8 cellular contexts compared by ENCODE assay signal in genomic region chr6:18155864-18156396, GRCh38. TPM values are rescaled to one million over a fixed set of nuclear protein-coding genes. Genes with fewer than 3 reads are reported as not detected.
DNase-seq lines count a peak whose midpoint lies in the region; ATAC-seq and TF ChIP-seq lines count a peak whose summit lies in the region.

No MANE protein-coding gene starts in this region.

- no TSS peak for BruUV-seq in OCI-LY7 (replicated peaks; lab: Mats Ljungman, UMichigan)

- peaks cover 10% of the 10 kb centered on the region for H3K36me3 Mint-ChIP-seq in IgD-negative memory B cell

- H3K4me2 ChIP-seq in DOHH2 (ENCODE audit: low read length) (peak overlapping the region; percentile 89), OCI-LY7 (ENCODE audit: low read length) (peak overlapping the region; percentile 97)

- peaks cover 18 to 35% (median 19%) of the 10 kb centered on the region in 3 donors for H3K4me1 Mint-ChIP-seq in IgD-negative memory B cell

- WGBS in transverse colon (ENCODE audit: low coverage in 1 of 2), 2 donors = 3% methylated on average over 14 of the region's 26 CpGs; no CpG with 5 or more reads in 1 of the 2 donors

- H3K9me2 ChIP-seq in DOHH2 (replicated peaks; ENCODE audit: control insufficient read depth, low read length) (no peaks in the 10 kb centered on the region), OCI-LY7 (ENCODE audit: insufficient read depth, low read length) (no peaks in the 10 kb centered on the region)

- peak overlapping the region; percentile 79 for H2AFZ ChIP-seq in OCI-LY7 (ENCODE audit: low read length)

- no peak for TF ChIP-seq POLR2A in transverse colon (IDR thresholded peaks at IDR 0.05)

- H3K27ac ChIP-seq in DOHH2 (ENCODE audit: low read depth, low read length) = peak overlapping the region; percentile 47
- H3K27ac ChIP-seq in OCI-LY7 (ENCODE audit: low read depth, low read length, poor library complexity, severe bottlenecking) = peak overlapping the region; percentile 82
- H3K27ac ChIP-seq in transverse colon = peak overlapping the region; percentile 94 to 98 (median 95)

- peak overlapping the region; percentile 98 to 99 (median 98) for H3K4me3 Mint-ChIP-seq in IgD-negative memory B cell

- peak; percentile 42 for ATAC-seq in GM21717 (IDR thresholded peaks at IDR 0.05; ENCODE audit: unreplicated experiment)

- peak; percentile 91 for DNase-seq in OCI-LY7 (ENCODE audit: low spot score)
- peak; percentile 84 for DNase-seq in activated effector memory CD4-positive, alpha-beta T cell treated with anti-CD3 and anti-CD28 coated beads, Interleukin-2, amount 50 U/mL, for 16 hours
- peak; percentile 74 for DNase-seq in glomerular visceral epithelial cell (ENCODE audit: extremely low spot score)
- peak; percentile 51 for DNase-seq in occipital lobe (lab: John Stamatoyannopoulos, UW)
- DNase-seq in transverse colon = peak; percentile 82

- CTCF ChIA-PET in OCI-LY7 (lab: Charles Lee; ENCODE audit: unreplicated experiment) = no interaction called here

- TF ChIP-seq CTCF in DOHH2 (IDR thresholded peaks at IDR 0.05; ENCODE audit: low read depth, low read length, poor library complexity, severe bottlenecking) (peak; percentile 48), OCI-LY7 (conservative IDR thresholded peaks at IDR 0.05; ENCODE audit: low read length) (peak; percentile 62), transverse colon (IDR thresholded peaks at IDR 0.05) (peak; percentile 23 to 46 (median 38))

- H3K4me3 ChIP-seq in DOHH2 (ENCODE audit: low read length) (peak overlapping the region; percentile 95), OCI-LY7 (ENCODE audit: low read depth, low read length, poor library complexity, severe bottlenecking) (peak overlapping the region; percentile 98), transverse colon (peak overlapping the region; percentile 68 to 96 (median 89))

- H3K27me3 Mint-ChIP-seq in IgD-negative memory B cell = no peaks in the 10 kb centered on the region

- intact Hi-C loops in OCI-LY7 (cut with micrococcal nuclease; ENCODE audit: unreplicated experiment) (loop anchor here (1.0 to 10.0 kb wide), 7 partner anchors 107 to 1641 kb away; partner anchors contain the start of genes FAM8A1 and NUP153), transverse colon (cut with DNase I; ENCODE audit: low total_unique reads) (loop anchor here (10.0 kb wide), 1 partner anchor 109 kb away; the partner anchor contains the start of gene DEK)

- POLR2A ChIA-PET in OCI-LY7 (lab: Charles Lee) = interaction anchor here (0.5 to 0.7 kb wide), 3 partner anchors 27 to 444 kb away, joined by 3 read pairs; no protein-coding TSS in a partner anchor

- no peaks in the 10 kb centered on the region for H3K9me3 Mint-ChIP-seq in IgD-negative memory B cell

- H3K36me3 ChIP-seq in DOHH2 (ENCODE audit: control insufficient read depth, low read length) = peaks cover 7% of the 10 kb centered on the region
- H3K36me3 ChIP-seq in OCI-LY7 (ENCODE audit: insufficient read depth, low read length) = peaks cover 32% of the 10 kb centered on the region
- peaks cover 0 to 5% (median 0%) of the 10 kb centered on the region in 4 donors for H3K36me3 ChIP-seq in transverse colon

- H3K79me2 ChIP-seq in DOHH2 (ENCODE audit: control insufficient read depth, low read length) (no peaks in the 10 kb centered on the region), OCI-LY7 (ENCODE audit: insufficient read depth, low read depth, low read length) (peaks cover 22% of the 10 kb centered on the region; the same call in 1 of the 2 replicates)

- H4K20me1 ChIP-seq in DOHH2 (ENCODE audit: control insufficient read depth, insufficient read depth, low read depth, low read length) (no peaks in the 10 kb centered on the region), OCI-LY7 (ENCODE audit: insufficient read depth, low read length) (no peaks in the 10 kb centered on the region)

- H3K9me3 ChIP-seq in DOHH2 (ENCODE audit: control insufficient read depth, insufficient read depth, low read length) = no peaks in the 10 kb centered on the region
- H3K9me3 ChIP-seq in OCI-LY7 (ENCODE audit: low read length) = no peaks in the 10 kb centered on the region
- no peaks in the 10 kb centered on the region for H3K9me3 ChIP-seq in transverse colon

- no peaks in the 10 kb centered on the region for H3K27me3 ChIP-seq in DOHH2 (ENCODE audit: control insufficient read depth, low read length)
- H3K27me3 ChIP-seq in transverse colon = no peaks in the 10 kb centered on the region

- in situ Hi-C loops in transverse colon (cut with MboI; ENCODE audit: low pct_ligation_motif_present in 1 of 4, low pct_unique_long_range_greater_than_20kb in 1 of 4, low sequenced_read_pairs in 3 of 4) = no loop called here

- H3K27ac Mint-ChIP-seq in IgD-negative memory B cell = peak overlapping the region; percentile 93 to 95 (median 94)

- no peak for TF ChIP-seq EP300 in transverse colon (IDR thresholded peaks at IDR 0.05; ENCODE audit: low read depth)

- H3F3A ChIP-seq in DOHH2 (ENCODE audit: control insufficient read depth, insufficient read depth) = peaks cover 10% of the 10 kb centered on the region

- H3K4me1 ChIP-seq in DOHH2 (ENCODE audit: control insufficient read depth, low read length) (peaks cover 23% of the 10 kb centered on the region), OCI-LY7 (ENCODE audit: insufficient read depth, low read length, poor library complexity, severe bottlenecking) (peaks cover 30% of the 10 kb centered on the region), transverse colon (peaks cover 0 to 31% (median 17%) of the 10 kb centered on the region in 4 donors)

RNA-seq across cellular contexts. Expression of gene KDM1B, which starts 0.7 kb away (rescaled TPM):
- 2.3 TPM for polyA plus RNA-seq in IgD-negative memory B cell
- 30.4 and 37.6 TPM in 2 replicates for total RNA-seq in OCI-LY7 (2014; rRNA removed; shearing (Covaris generic))
- total RNA-seq in OCI-LY7 (2022) = 56.4 and 61.6 TPM in 2 replicates
- total RNA-seq in occipital lobe = 47.4 TPM
- total RNA-seq in transverse colon = 10 to 100 TPM; 18.9 to 70.7 (median 40.0) TPM

RNA-seq across cellular contexts. Expression of gene TPMT, which starts 1.1 kb away (rescaled TPM):
- 5.4 TPM for polyA plus RNA-seq in IgD-negative memory B cell
- total RNA-seq in OCI-LY7 (2014; rRNA removed; shearing (Covaris generic)) = 3.7 and 6.0 TPM in 2 replicates
- total RNA-seq in OCI-LY7 (2022) (7.6 and 8.4 TPM in 2 replicates), occipital lobe (7.8 TPM), transverse colon (10 to 100 TPM; 15.1 to 53.5 (median 32.8) TPM)

RNA-seq across cellular contexts. Expression of gene NHLRC1, which starts 33.5 kb away (rescaled TPM):
- polyA plus RNA-seq in IgD-negative memory B cell = 0.40 TPM
- not detected in 2 replicates for total RNA-seq in OCI-LY7 (2014; rRNA removed; shearing (Covaris generic))
- not detected in 2 replicates for total RNA-seq in OCI-LY7 (2022)
- 2.8 TPM for total RNA-seq in occipital lobe
- total RNA-seq in transverse colon = 1 to 10 TPM in 2 of 4 donors, not detected in 2; 1.1 to 2.1 TPM

Comparison
In these comparisons a context has a peak if more than half of its experiments do, and no peak if none do; other contexts are left out.
1. Peak in every context shown above with its lines: DNase-seq, ATAC-seq, H3K4me3 ChIP-seq and H3K27ac ChIP-seq.